In genomic region chr11:117232022-117232878, GRCh38 we compare ENCODE assay signal across 8 cellular contexts. TPM values are rescaled to one million over a fixed set of nuclear protein-coding genes. Genes with fewer than 3 reads are reported as not detected.
A peak's percentile ranks its signal among the peaks of the same experiment; 100 is the strongest.
DNase-seq lines count a peak whose midpoint lies in the region; ATAC-seq and TF ChIP-seq lines count a peak whose summit lies in the region.

PCSK7 (minus strand) TSS chr11:117232073; CDS start chr11:117229844, 2,229 bp downstream.
RNF214 (plus strand) TSS chr11:117232671; CDS start chr11:117234273, 1,602 bp downstream.

- DNase-seq in AG09319 (ENCODE audit: extremely low read depth, low read depth): peak; percentile 24
- peak; percentile 58 for DNase-seq in NCI-H460 (ENCODE audit: extremely low read depth, low read depth)
- peak; percentile 65 for DNase-seq in activated CD4-positive, alpha-beta T cell treated with anti-CD3 and anti-CD28 coated beads, Interleukin-2, amount 50 U/mL, for 1 hour
- peak; percentile 83 for DNase-seq in dermis blood vessel endothelial cell
- peak; percentile 73 for DNase-seq in stimulated activated CD4-positive, alpha-beta T cell treated with anti-CD3 and anti-CD28 coated beads, Interleukin-4, amount 100 ng/mL, for 24 hours

- ATAC-seq in GM18873 (IDR thresholded peaks at IDR 0.05; ENCODE audit: low FRiP score, unreplicated experiment) (peak; percentile 45), HG03139 (IDR thresholded peaks at IDR 0.05; ENCODE audit: unreplicated experiment) (peak; percentile 65)

- H3K27me3 ChIP-seq in liver (ENCODE audit: control insufficient read depth in 4 of 4, insufficient read depth in 4 of 4, low read length in 3 of 4): no peaks in the 10 kb centered on the region

- peak within 1 kb of the TSS; percentile 59 to 93 for H3K27ac ChIP-seq in liver (ENCODE audit: low read depth in 1 of 2, low read length in 2 of 2)

- peaks cover 7 to 18% (median 12%) of the 10 kb centered on the region in 4 donors for H3K36me3 ChIP-seq in liver (ENCODE audit: control insufficient read depth in 4 of 4, insufficient read depth in 3 of 4, low read depth in 1 of 4, low read length in 3 of 4)

- TF ChIP-seq RAD21 in liver (IDR thresholded peaks at IDR 0.05): peak; percentile 21 to 37

- H3K4me3 ChIP-seq in liver (ENCODE audit: low read depth in 1 of 3, low read length in 3 of 3): peak within 1 kb of the TSS; percentile 83 to 98 (median 94)

- H3K9me3 ChIP-seq in liver (ENCODE audit: control insufficient read depth in 4 of 4, low read length in 3 of 4): no peaks in the 10 kb centered on the region

- peak within 1 kb of the TSS; percentile 76 to 81 for H3K9ac ChIP-seq in liver (ENCODE audit: low read depth in 1 of 2, low read length in 2 of 2)

- under 1% methylated on average over 104 of the region's 104 CpGs for whole genome bisulfite sequencing in liver

- TF ChIP-seq CTCF in AG09319 (IDR thresholded peaks at IDR 0.05; ENCODE audit: low read depth, low read length) (peak; percentile 50), liver (IDR thresholded peaks at IDR 0.05; ENCODE audit: low read depth, low read length, missing input control) (peak; percentile 96)

- H3K4me1 ChIP-seq in liver (ENCODE audit: control insufficient read depth in 4 of 4, insufficient read depth in 4 of 4, low read length in 3 of 4): peaks cover 3 to 26% (median 20%) of the 10 kb centered on the region in 4 donors

TF ChIP-seq in liver, 16 proteins besides CTCF, POLR2A, EP300 and RAD21:
- TF ChIP-seq NR2F2 (IDR thresholded peaks at IDR 0.05) (no peak), YY1 (IDR thresholded peaks at IDR 0.05) (peak; percentile 56), GABPA (IDR thresholded peaks at IDR 0.05 in 1 of 2, conservative IDR thresholded peaks at IDR 0.05 in 1 of 2) (peak in 1 of 2 donors; percentile 79)

RNA-seq across cellular contexts. Expression of gene PCSK7, which starts in this region (rescaled TPM):
- total RNA-seq in NCI-H460 (2014; rRNA removed; shearing (Covaris generic)): 8.4 and 9.6 TPM in 2 replicates
- 50.2 and 56.5 TPM in 2 replicates for polyA plus RNA-seq in NCI-H460 (2014; cell fraction: nucleus; rRNA removed)
- total RNA-seq in dermis blood vessel endothelial cell (54.1 and 63.5 TPM in 2 replicates), liver (10 to 100 TPM; 19.7 to 32.3 TPM)
- 10 to 100 TPM in 1 of 2 donors, 1 to 10 TPM in 1; 7.3 to 12.7 TPM for polyA plus RNA-seq in liver

RNA-seq across cellular contexts. Expression of gene RNF214, which starts in this region (rescaled TPM):
- total RNA-seq in NCI-H460 (2014; rRNA removed; shearing (Covaris generic)): 10.9 and 12.3 TPM in 2 replicates
- 4.0 and 4.8 TPM in 2 replicates for polyA plus RNA-seq in NCI-H460 (2014; cell fraction: nucleus; rRNA removed)
- total RNA-seq in dermis blood vessel endothelial cell (10.6 and 12.3 TPM in 2 replicates), liver (1 to 10 TPM; 6.0 to 6.1 TPM)
- polyA plus RNA-seq in liver: 1 to 10 TPM; 4.6 to 6.2 TPM

Comparison
In these comparisons a context has a peak if more than half of its experiments do, and no peak if none do; other contexts are left out.
1. Peak in every context shown above with its lines: DNase-seq, ATAC-seq, H3K4me3 ChIP-seq and H3K27ac ChIP-seq.
2. DNase-seq: peak in every context shown above with its lines; median percentile 83 in dermis blood vessel endothelial cell; 73 in stimulated activated CD4-positive, alpha-beta T cell treated with anti-CD3 and anti-CD28 coated beads, Interleukin-4, amount 100 ng/mL, for 24 hours; 65 in activated CD4-positive, alpha-beta T cell treated with anti-CD3 and anti-CD28 coated beads, Interleukin-2, amount 50 U/mL, for 1 hour; 58 in NCI-H460; 24 in AG09319.